9 cellular contexts compared by ENCODE assay signal in genomic region chr11:119316017-119316728, GRCh38. TPM values are rescaled to one million over a fixed set of nuclear protein-coding genes. Genes with fewer than 3 reads are reported as not detected.
DNase-seq lines count a peak whose midpoint lies in the region; ATAC-seq and TF ChIP-seq lines count a peak whose summit lies in the region.
"Had no signal": no experiment of that assay in that cellular context is flagged by ENCODE, and none has a peak within 500 bp of the region (broad histone marks: within the 10 kb centered on the region; RNA-seq: fewer than 3 reads in every experiment).

No MANE protein-coding gene starts in this region.

- H3K27me3 Mint-ChIP-seq in stimulated activated memory B cell treated with anti-CD40 and anti-IgM and Interleukin-4, amounts not matched to agents 10 μg/mL and 1 μg/mL and 100 μg/mL, for 72 hours, result peaks cover 61% of the 10 kb centered on the region
- peaks cover 67 to 86% (median 72%) of the 10 kb centered on the region in 3 donors for H3K27me3 Mint-ChIP-seq in CD14-positive monocyte (ENCODE audit: low read depth in 3 of 3)

- peak; percentile 25 for ATAC-seq in body of pancreas
- no peak for ATAC-seq in stimulated activated memory B cell treated with anti-CD40 and anti-IgM and Interleukin-4, amounts not matched to agents 10 μg/mL and 1 μg/mL and 100 μg/mL, for 72 hours
- ATAC-seq in HG02970 (IDR thresholded peaks at IDR 0.05; ENCODE audit: low FRiP score, unreplicated experiment), result no peak

- H3K4me1 ChIP-seq in body of pancreas, result peaks cover 45% of the 10 kb centered on the region

- H3K36me3 ChIP-seq in body of pancreas (replicated peaks in 1 of 2; ENCODE audit: insufficient read depth in 1 of 2, low read depth in 2 of 2), result no peaks in the 10 kb centered on the region

- TF ChIP-seq CTCF in body of pancreas (IDR thresholded peaks at IDR 0.05) (no peak), CD14-positive monocyte (IDR thresholded peaks at IDR 0.05) (no peak)

- peak overlapping the region; percentile 74 to 80 (median 78) for H3K27ac ChIP-seq in body of pancreas

- H3K4me3 ChIP-seq in body of pancreas, result no peak overlapping the region

- no peaks in the 10 kb centered on the region for H3K9me3 ChIP-seq in body of pancreas

- DNase-seq in EL (peak; percentile 33), NCI-H2081 (lab: John Stamatoyannopoulos, UW) (peak; percentile 70 to 72), body of pancreas (peak; percentile 53 to 69 (median 62)), kidney tubule cell (ENCODE audit: low spot score) (peak; percentile 55), NOMO-1 treated with DMSO at 0.1 percent for 48 hours (lab: John Stamatoyannopoulos, UW; ENCODE audit: unreplicated experiment) (no peak), CD14-positive monocyte (ENCODE audit: low spot score) (no peak)

- 2% methylated on average over 45 of the region's 46 CpGs; no CpG with 5 or more reads in 1 of the 2 donors for WGBS in body of pancreas, 2 donors

- no peak for TF ChIP-seq POLR2A in body of pancreas (IDR thresholded peaks at IDR 0.05)

- peak overlapping the region; percentile 78 for H3K4me3 Mint-ChIP-seq in stimulated activated memory B cell treated with anti-CD40 and anti-IgM and Interleukin-4, amounts not matched to agents 10 μg/mL and 1 μg/mL and 100 μg/mL, for 72 hours
- H3K4me3 Mint-ChIP-seq in CD14-positive monocyte, result peak overlapping the region in 1 of 2 donors; percentile 75

- intact Hi-C loops in body of pancreas (cut with DNase I) (no loop called here), CD14-positive monocyte (cut with micrococcal nuclease) (no loop called here)

- H3K27me3 ChIP-seq in body of pancreas, result peaks cover 0 to 7% of the 10 kb centered on the region in 2 donors

- no peaks in the 10 kb centered on the region for H3K36me3 Mint-ChIP-seq in stimulated activated memory B cell treated with anti-CD40 and anti-IgM and Interleukin-4, amounts not matched to agents 10 μg/mL and 1 μg/mL and 100 μg/mL, for 72 hours
- peaks cover 0 to 8% of the 10 kb centered on the region in 2 donors for H3K36me3 Mint-ChIP-seq in CD14-positive monocyte

- no peaks in the 10 kb centered on the region for H3K9me3 Mint-ChIP-seq in stimulated activated memory B cell treated with anti-CD40 and anti-IgM and Interleukin-4, amounts not matched to agents 10 μg/mL and 1 μg/mL and 100 μg/mL, for 72 hours
- H3K9me3 Mint-ChIP-seq in CD14-positive monocyte, result peaks cover 0 to 8% (median 2%) of the 10 kb centered on the region in 7 donors

- peaks cover 48% of the 10 kb centered on the region for H3K4me1 Mint-ChIP-seq in stimulated activated memory B cell treated with anti-CD40 and anti-IgM and Interleukin-4, amounts not matched to agents 10 μg/mL and 1 μg/mL and 100 μg/mL, for 72 hours
- H3K4me1 Mint-ChIP-seq in CD14-positive monocyte, result peaks cover 21% of the 10 kb centered on the region

- no peak overlapping the region for H3K27ac Mint-ChIP-seq in stimulated activated memory B cell treated with anti-CD40 and anti-IgM and Interleukin-4, amounts not matched to agents 10 μg/mL and 1 μg/mL and 100 μg/mL, for 72 hours
- no peak overlapping the region for H3K27ac Mint-ChIP-seq in CD14-positive monocyte

RNA-seq across cellular contexts. Expression of gene MCAM, which starts 0.8 kb away (rescaled TPM):
- total RNA-seq in body of pancreas, result 100 to 1,000 TPM in 1 of 2 donors, 10 to 100 TPM in 1; 75.0 to 205 TPM
- not detected for polyA plus RNA-seq in CD14-positive monocyte

RNA-seq across cellular contexts. Expression of gene RNF26, which starts 18.2 kb away (rescaled TPM):
- 1 to 10 TPM; 5.7 to 9.2 TPM for total RNA-seq in body of pancreas
- polyA plus RNA-seq in CD14-positive monocyte, result 10 to 100 TPM; 20.5 to 27.6 TPM

RNA-seq across cellular contexts. Expression of gene C1QTNF5, which starts 24.5 kb away (rescaled TPM):
- total RNA-seq in body of pancreas, result 10 to 100 TPM; 28.8 to 54.1 TPM
- polyA plus RNA-seq in CD14-positive monocyte, result not detected

RNA-seq across cellular contexts. Expression of gene MFRP, which starts 30.3 kb away (rescaled TPM):
- under 1 TPM in 1 of 2 donors, not detected in 1; 0.52 TPM for total RNA-seq in body of pancreas
- polyA plus RNA-seq in CD14-positive monocyte, result not detected
- total RNA-seq: subcutaneous adipose tissue had no signal

Comparison
In these comparisons a context has a peak if more than half of its experiments do, and no peak if none do; other contexts are left out.
1. DNase-seq: peak in EL (single experiment), NCI-H2081 (2 of 2), body of pancreas (4 of 4) and kidney tubule cell (single experiment); none in NOMO-1 treated with DMSO at 0.1 percent for 48 hours (single experiment) and CD14-positive monocyte (single experiment).